8 cellular contexts compared by ENCODE assay signal in the genomic region with DNA sequence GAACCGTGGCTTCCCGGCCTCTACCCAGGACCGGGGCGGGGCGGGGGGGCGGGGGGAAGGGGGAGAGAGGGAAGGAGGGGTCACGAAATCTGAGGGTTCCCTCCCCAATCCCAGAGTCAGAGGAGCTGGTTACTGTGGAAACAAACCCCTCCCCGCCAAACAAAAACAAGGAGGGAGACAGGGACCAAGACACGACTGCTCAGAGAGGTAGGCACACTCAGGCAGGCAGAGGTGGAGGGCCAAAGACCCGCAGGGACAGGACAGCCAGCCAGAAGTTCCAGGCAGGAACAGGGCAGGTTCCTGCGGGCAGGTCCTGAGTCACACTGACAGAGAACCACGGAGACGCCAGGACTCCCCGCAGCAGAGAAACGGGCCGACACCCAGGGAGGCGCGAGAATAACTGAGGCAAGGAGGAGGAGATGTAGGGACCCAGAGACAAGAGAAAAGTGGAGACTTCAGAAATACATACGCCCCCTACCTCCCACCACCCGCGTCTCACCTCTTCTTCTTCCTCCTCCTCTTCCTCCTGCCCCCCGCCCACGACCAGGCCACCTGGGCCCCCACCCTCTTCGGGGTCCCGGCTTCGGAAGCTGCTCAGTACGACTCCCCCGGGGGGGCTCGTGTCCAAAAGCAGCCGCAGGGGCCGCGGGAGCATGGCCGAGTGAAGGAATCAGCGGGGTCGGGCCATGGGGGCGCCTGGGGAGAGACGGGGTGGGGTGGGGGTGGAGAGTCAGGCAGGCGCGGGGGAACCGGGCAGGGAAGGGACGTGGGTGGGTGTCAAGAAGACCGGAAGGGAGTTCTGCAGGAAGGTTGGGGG. TPM values are rescaled to one million over a fixed set of nuclear protein-coding genes. Genes with fewer than 3 reads are reported as not detected.
DNase-seq lines count a peak whose midpoint lies in the region; ATAC-seq and TF ChIP-seq lines count a peak whose summit lies in the region.

No MANE protein-coding gene starts in this region.

- H3K4me1 Mint-ChIP-seq in activated CD8-positive, alpha-beta T cell treated with anti-CD3 and anti-CD28 coated beads, Interleukin-2, amount 10 ng/mL, durations not matched to agents 7 days and 5 days (ENCODE audit: low read depth), result peaks cover 37% of the 10 kb centered on the region
- H3K4me1 Mint-ChIP-seq in mesothelial cell of epicardium, result peaks cover 22% of the 10 kb centered on the region

- POLR2A ChIA-PET in activated CD8-positive, alpha-beta T cell treated with anti-CD3 and anti-CD28 coated beads, Interleukin-2, amount 10 ng/mL, durations not matched to agents 7 days and 5 days (lab: Charles Lee), result interaction anchor here (0.7 to 4.6 kb wide), 9 partner anchors 9 to 27 kb away, joined by 3 to 54 read pairs (median 17); partner anchors contain the start of genes B3GALT4, PFDN6, RPS18 and TAPBP

- peak overlapping the region; percentile 98 for H3K4me3 Mint-ChIP-seq in activated CD8-positive, alpha-beta T cell treated with anti-CD3 and anti-CD28 coated beads, Interleukin-2, amount 10 ng/mL, durations not matched to agents 7 days and 5 days
- H3K4me3 Mint-ChIP-seq in mesothelial cell of epicardium, result peak overlapping the region; percentile 99

- peak overlapping the region; percentile 76 for H3K27ac ChIP-seq in temporal lobe (ENCODE audit: low read depth, low read length)

- DNase-seq in AG09309 (ENCODE audit: low read depth) (no peak), NCI-H510A (lab: John Stamatoyannopoulos, UW) (peak; percentile 57), epithelial cell of esophagus (ENCODE audit: low read depth) (peak; percentile 94), mesothelial cell of epicardium (ENCODE audit: low spot score in 2 of 2, unreplicated experiment in 2 of 2) (peak in 1 of 2 experiments; percentile 59)
- peak; percentile 85 for DNase-seq in activated CD8-positive, alpha-beta T cell treated with anti-CD3 and anti-CD28 coated beads, Interleukin-2, amount 10 ng/mL, durations not matched to agents 7 days and 5 days

- no peak for TF ChIP-seq CTCF in AG09309 (IDR thresholded peaks at IDR 0.05; ENCODE audit: control insufficient read depth, insufficient read depth, low read depth, low read length, missing control alignments)
- 0 out of 2 replicates have a peak, but pooled peaks have one; percentile 14 for TF ChIP-seq CTCF in GM12874 (IDR thresholded peaks at IDR 0.05; ENCODE audit: insufficient read depth, low read depth, low read length)
- no peak for TF ChIP-seq CTCF in epithelial cell of esophagus (IDR thresholded peaks at IDR 0.05; ENCODE audit: insufficient read depth, low read depth, low read length, missing control alignments)
- no peak for TF ChIP-seq CTCF in mesothelial cell of epicardium (IDR thresholded peaks at IDR 0.05; ENCODE audit: unreplicated experiment)

- no peaks in the 10 kb centered on the region for H3K27me3 Mint-ChIP-seq in activated CD8-positive, alpha-beta T cell treated with anti-CD3 and anti-CD28 coated beads, Interleukin-2, amount 10 ng/mL, durations not matched to agents 7 days and 5 days (ENCODE audit: low read depth)
- H3K27me3 Mint-ChIP-seq in mesothelial cell of epicardium (ENCODE audit: low read depth), result no peaks in the 10 kb centered on the region

- H3K9me3 Mint-ChIP-seq in activated CD8-positive, alpha-beta T cell treated with anti-CD3 and anti-CD28 coated beads, Interleukin-2, amount 10 ng/mL, durations not matched to agents 7 days and 5 days (ENCODE audit: insufficient read depth), result no peaks in the 10 kb centered on the region
- no peaks in the 10 kb centered on the region for H3K9me3 Mint-ChIP-seq in mesothelial cell of epicardium

- H3K4me3 ChIP-seq in AG09309 (ENCODE audit: control insufficient read depth, low read depth, low read length) (peak overlapping the region; percentile 77), epithelial cell of esophagus (ENCODE audit: low read length) (peak overlapping the region; percentile 98)

- peaks cover 52% of the 10 kb centered on the region for H3K36me3 Mint-ChIP-seq in activated CD8-positive, alpha-beta T cell treated with anti-CD3 and anti-CD28 coated beads, Interleukin-2, amount 10 ng/mL, durations not matched to agents 7 days and 5 days (ENCODE audit: low read depth)
- H3K36me3 Mint-ChIP-seq in mesothelial cell of epicardium, result no peaks in the 10 kb centered on the region

- CTCF ChIA-PET in activated CD8-positive, alpha-beta T cell treated with anti-CD3 and anti-CD28 coated beads, Interleukin-2, amount 10 ng/mL, durations not matched to agents 7 days and 5 days (lab: Charles Lee), result interaction anchor here (1.5 to 6.6 kb wide), 6 partner anchors 9 to 29 kb away, joined by 4 to 51 read pairs (median 8); partner anchors contain the start of genes B3GALT4, PFDN6, RPS18 and VPS52

- peak; percentile 53 for ATAC-seq in activated CD8-positive, alpha-beta T cell treated with anti-CD3 and anti-CD28 coated beads, Interleukin-2, amount 10 ng/mL, durations not matched to agents 7 days and 5 days
- no peak for ATAC-seq in GM19455 (IDR thresholded peaks at IDR 0.05; ENCODE audit: unreplicated experiment)

- peak overlapping the region; percentile 99 for H3K27ac Mint-ChIP-seq in activated CD8-positive, alpha-beta T cell treated with anti-CD3 and anti-CD28 coated beads, Interleukin-2, amount 10 ng/mL, durations not matched to agents 7 days and 5 days
- H3K27ac Mint-ChIP-seq in mesothelial cell of epicardium, result peak overlapping the region; percentile 97

RNA-seq across cellular contexts. Expression of gene RGL2, which starts 0.6 kb away (rescaled TPM):
- 10 to 100 TPM; 50.8 to 58.2 TPM for total RNA-seq in activated CD8-positive, alpha-beta T cell treated with anti-CD3 and anti-CD28 coated beads, Interleukin-2, amount 10 ng/mL, durations not matched to agents 7 days and 5 days
- 108 to 113 TPM (median 112 TPM) in 3 replicates for total RNA-seq in mesothelial cell of epicardium
- 19.2 TPM for total RNA-seq in temporal lobe

RNA-seq across cellular contexts. Expression of gene PFDN6, which starts 8.8 kb away (rescaled TPM):
- total RNA-seq in activated CD8-positive, alpha-beta T cell treated with anti-CD3 and anti-CD28 coated beads, Interleukin-2, amount 10 ng/mL, durations not matched to agents 7 days and 5 days, result 10 to 100 TPM; 72.0 to 78.4 TPM
- total RNA-seq in mesothelial cell of epicardium, result 38.7 to 43.0 TPM (median 39.9 TPM) in 3 replicates
- total RNA-seq in temporal lobe, result 14.3 TPM

RNA-seq across cellular contexts. Expression of gene WDR46, which starts 9.1 kb away (rescaled TPM):
- 10 to 100 TPM; 66.7 to 68.9 TPM for total RNA-seq in activated CD8-positive, alpha-beta T cell treated with anti-CD3 and anti-CD28 coated beads, Interleukin-2, amount 10 ng/mL, durations not matched to agents 7 days and 5 days
- total RNA-seq in mesothelial cell of epicardium, result 46.2 to 53.6 TPM (median 52.0 TPM) in 3 replicates
- total RNA-seq in temporal lobe, result 32.7 TPM

RNA-seq across cellular contexts. Expression of gene TAPBP, which starts 15.7 kb away (rescaled TPM):
- 100 to 1,000 TPM; 245 to 252 TPM for total RNA-seq in activated CD8-positive, alpha-beta T cell treated with anti-CD3 and anti-CD28 coated beads, Interleukin-2, amount 10 ng/mL, durations not matched to agents 7 days and 5 days
- total RNA-seq in mesothelial cell of epicardium, result 62.8 to 68.3 TPM (median 64.4 TPM) in 3 replicates
- 17.5 TPM for total RNA-seq in temporal lobe

RNA-seq across cellular contexts. Expression of gene ZBTB22, which starts 19.4 kb away (rescaled TPM):
- 10 to 100 TPM; 10.7 to 11.1 TPM for total RNA-seq in activated CD8-positive, alpha-beta T cell treated with anti-CD3 and anti-CD28 coated beads, Interleukin-2, amount 10 ng/mL, durations not matched to agents 7 days and 5 days
- total RNA-seq in mesothelial cell of epicardium (33.2 to 36.0 TPM (median 35.8 TPM) in 3 replicates), temporal lobe (20.7 TPM)
